In genomic region chrX:112913807-112914206, GRCh38 we compare ENCODE assay signal across 16 cellular contexts.
"Had no signal": no experiment of that assay in that cellular context is flagged by ENCODE, and none has a peak within 500 bp of the region (broad histone marks: within the 10 kb centered on the region; RNA-seq: fewer than 3 reads in every experiment).

No MANE protein-coding gene starts in this region.

- H3K4me1 ChIP-seq: parathyroid adenoma, right atrium auricular region, tibial artery had no signal

- H3K27ac Mint-ChIP-seq: activated naive CD4-positive, alpha-beta T cell treated with anti-CD3 and anti-CD28 coated beads, Interleukin-2, amount 50 U/mL, for 72 hours; activated T-helper 2 cell treated with anti-CD3 and anti-CD28 coated beads, Interferon-gamma antibody, Interleukin-2, Interleukin-4, amounts not matched to agents 10 μg/mL and 5 μg/mL and 100 μg/mL, durations not matched to agents 14 hours and 24 hours and 36 hours; immature natural killer cell; memory B cell; natural killer cell treated with Interleukin-12 subunit alpha and Interleukin-12 subunit beta and Interleukin-15 and Interleukin-18, amount 100 ng/mL, for 72 hours; stimulated activated effector memory CD8-positive, alpha-beta T cell treated with anti-CD3 and anti-CD28 coated beads, Interleukin-12 subunit alpha, Interleukin-12 subunit beta, amount 100 ng/mL, for 72 hours had no signal

- H3K27me3 ChIP-seq: brain microvascular endothelial cell, right atrium auricular region, tibial artery had no signal

- H3K36me3 ChIP-seq: brain microvascular endothelial cell, right atrium auricular region, tibial artery had no signal

- H3K36me3 Mint-ChIP-seq: activated naive CD4-positive, alpha-beta T cell treated with anti-CD3 and anti-CD28 coated beads, Interleukin-2, amount 50 U/mL, for 72 hours; immature natural killer cell; memory B cell; natural killer cell treated with Interleukin-12 subunit alpha and Interleukin-12 subunit beta and Interleukin-15 and Interleukin-18, amount 100 ng/mL, for 72 hours; stimulated activated effector memory CD8-positive, alpha-beta T cell treated with anti-CD3 and anti-CD28 coated beads, Interleukin-12 subunit alpha, Interleukin-12 subunit beta, amount 100 ng/mL, for 72 hours had no signal

- DNase-seq: amniotic stem cell, brain microvascular endothelial cell, cerebellar nuclear complex, dermis blood vessel endothelial cell, immature natural killer cell, left colon, tibial artery had no signal

- H3K27ac ChIP-seq: brain microvascular endothelial cell, parathyroid adenoma, right atrium auricular region, tibial artery had no signal

- H3K4me1 Mint-ChIP-seq: immature natural killer cell; memory B cell; stimulated activated effector memory CD8-positive, alpha-beta T cell treated with anti-CD3 and anti-CD28 coated beads, Interleukin-12 subunit alpha, Interleukin-12 subunit beta, amount 100 ng/mL, for 72 hours had no signal

- H3K4me3 ChIP-seq: right atrium auricular region, tibial artery had no signal

- H3K79me2 ChIP-seq: parathyroid adenoma had no signal

- H3K4me3 Mint-ChIP-seq: immature natural killer cell; memory B cell; natural killer cell treated with Interleukin-12 subunit alpha and Interleukin-12 subunit beta and Interleukin-15 and Interleukin-18, amount 100 ng/mL, for 72 hours; stimulated activated effector memory CD8-positive, alpha-beta T cell treated with anti-CD3 and anti-CD28 coated beads, Interleukin-12 subunit alpha, Interleukin-12 subunit beta, amount 100 ng/mL, for 72 hours had no signal

- H3K27me3 Mint-ChIP-seq: memory B cell had no signal

- ATAC-seq: activated CD4-positive, CD25-positive, alpha-beta regulatory T cell treated with anti-CD3 and anti-CD28 coated beads, Interleukin-2, amount 50 U/mL, for 24 hours; activated naive CD4-positive, alpha-beta T cell treated with anti-CD3 and anti-CD28 coated beads, Interleukin-2, amount 50 U/mL, for 72 hours; esophagus mucosa; left colon; natural killer cell treated with Interleukin-12 subunit alpha and Interleukin-12 subunit beta and Interleukin-15 and Interleukin-18, amount 100 ng/mL, for 72 hours; stimulated activated effector memory CD8-positive, alpha-beta T cell treated with anti-CD3 and anti-CD28 coated beads, Interleukin-12 subunit alpha, Interleukin-12 subunit beta, amount 100 ng/mL, for 72 hours had no signal

- H2AFZ ChIP-seq: parathyroid adenoma had no signal

- H3K9me3 ChIP-seq: right atrium auricular region, tibial artery had no signal

- H3K9me3 Mint-ChIP-seq: activated naive CD4-positive, alpha-beta T cell treated with anti-CD3 and anti-CD28 coated beads, Interleukin-2, amount 50 U/mL, for 72 hours; activated T-helper 2 cell treated with anti-CD3 and anti-CD28 coated beads, Interferon-gamma antibody, Interleukin-2, Interleukin-4, amounts not matched to agents 10 μg/mL and 5 μg/mL and 100 μg/mL, durations not matched to agents 14 hours and 24 hours and 36 hours; memory B cell; natural killer cell treated with Interleukin-12 subunit alpha and Interleukin-12 subunit beta and Interleukin-15 and Interleukin-18, amount 100 ng/mL, for 72 hours; stimulated activated effector memory CD8-positive, alpha-beta T cell treated with anti-CD3 and anti-CD28 coated beads, Interleukin-12 subunit alpha, Interleukin-12 subunit beta, amount 100 ng/mL, for 72 hours had no signal
